In the genomic region with DNA sequence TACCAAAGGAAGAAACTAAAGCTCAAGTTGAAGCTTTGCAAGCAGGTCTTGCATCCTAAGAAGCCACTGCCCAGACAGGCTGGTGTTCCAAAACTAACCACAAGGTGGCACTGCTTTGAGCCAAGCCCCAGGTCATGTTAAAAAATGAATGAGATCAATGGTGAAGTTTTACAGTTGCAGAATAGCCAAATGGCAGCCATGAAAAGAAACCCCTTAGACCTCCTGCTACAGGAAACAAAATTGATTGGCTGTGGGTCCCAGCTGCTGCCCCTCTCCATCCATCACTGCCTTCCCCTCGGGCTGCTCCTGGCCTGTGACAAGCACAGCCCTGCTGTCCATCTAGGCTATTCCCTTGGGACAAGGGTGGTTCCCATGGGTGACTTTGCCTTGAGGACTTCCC, we compare ENCODE assay signal across 8 cellular contexts. TPM values are rescaled to one million over a fixed set of nuclear protein-coding genes. Genes with fewer than 3 reads are reported as not detected.
A peak's percentile ranks its signal among the peaks of the same experiment; 100 is the strongest.
DNase-seq lines count a peak whose midpoint lies in the region; ATAC-seq, FAIRE-seq and TF ChIP-seq lines count a peak whose summit lies in the region.

No MANE protein-coding gene starts in this region.

- H3K4me3 Mint-ChIP-seq in astrocyte (ENCODE audit: unreplicated experiment): no peak overlapping the region

- H3K4me1 Mint-ChIP-seq in astrocyte (ENCODE audit: low read depth, unreplicated experiment): peaks cover 17% of the 10 kb centered on the region

- no peaks in the 10 kb centered on the region for H3K79me2 ChIP-seq in astrocyte (ENCODE audit: insufficient read depth, low read length)

- H3K9ac ChIP-seq in astrocyte (ENCODE audit: low read length): no peak overlapping the region

- H3K9me3 ChIP-seq in MG63: no peaks in the 10 kb centered on the region
- H3K9me3 ChIP-seq in astrocyte (ENCODE audit: insufficient read depth, low read depth, low read length): no peaks in the 10 kb centered on the region

- DNase-seq in COR-L47 (lab: John Stamatoyannopoulos, UW): peak; percentile 16
- DNase-seq in MG63: peak; percentile 43
- DNase-seq in T-helper 2 cell: peak; percentile 25 to 76 (median 54)
- peak; percentile 41 for DNase-seq in astrocyte (ENCODE audit: low read depth)
- DNase-seq in hypothalamus (lab: John Stamatoyannopoulos, UW): peak in 43 of 51 donors; percentile 2 to 78 (median 34)
- DNase-seq in stimulated activated CD4-positive, alpha-beta T cell treated with anti-CD3 and anti-CD28 coated beads, Interleukin-12 subunit alpha, Interleukin-12 subunit beta, amount 100 ng/mL, for 4 hours: peak; percentile 79

- H3K9me3 Mint-ChIP-seq in astrocyte (ENCODE audit: unreplicated experiment): no peaks in the 10 kb centered on the region

- no peak overlapping the region for H3K27ac ChIP-seq in astrocyte (ENCODE audit: low read depth, low read length)

- H3K36me3 ChIP-seq in MG63 (no peaks in the 10 kb centered on the region), astrocyte (ENCODE audit: insufficient read depth, low read length) (no peaks in the 10 kb centered on the region)

- H3K4me1 ChIP-seq in astrocyte (ENCODE audit: insufficient read depth, low read length): peaks cover 11% of the 10 kb centered on the region

- H3K4me3 ChIP-seq in MG63 (no peak overlapping the region), astrocyte (ENCODE audit: insufficient read depth, low read depth, low read length) (no peak overlapping the region)

- peak; percentile 32 for FAIRE-seq in astrocyte (lab: Jason Lieb, UNC)

- H4K20me1 ChIP-seq in astrocyte (ENCODE audit: insufficient read depth, low read length): no peaks in the 10 kb centered on the region

- TF ChIP-seq CTCF in astrocyte (IDR thresholded peaks at IDR 0.05; ENCODE audit: insufficient read depth, low read depth, low read length): peak; percentile 98

- H3K27me3 ChIP-seq in MG63: no peaks in the 10 kb centered on the region
- H3K27me3 ChIP-seq in astrocyte (ENCODE audit: insufficient read depth, low read length): no peaks in the 10 kb centered on the region

- no peak overlapping the region for H3K27ac Mint-ChIP-seq in astrocyte (ENCODE audit: unreplicated experiment)

- no peaks in the 10 kb centered on the region for H3K27me3 Mint-ChIP-seq in astrocyte (ENCODE audit: low read depth, unreplicated experiment)

- H3K36me3 Mint-ChIP-seq in astrocyte (ENCODE audit: low read depth, unreplicated experiment): peaks cover 7% of the 10 kb centered on the region

- no peak overlapping the region for H3K4me2 ChIP-seq in astrocyte (ENCODE audit: low read length)

- no peak overlapping the region for H2AFZ ChIP-seq in astrocyte (ENCODE audit: low read depth, low read length)

- ATAC-seq in GM21529 (IDR thresholded peaks at IDR 0.05; ENCODE audit: unreplicated experiment) (peak; percentile 37), HG02623 (IDR thresholded peaks at IDR 0.05; ENCODE audit: unreplicated experiment) (no peak)

RNA-seq across cellular contexts. Expression of gene MREG, which starts 20.7 kb away (rescaled TPM):
- total RNA-seq in MG63 (2014; rRNA removed; shearing (Covaris generic); ENCODE audit: low replicate concordance): 2.1 and 4.7 TPM in 2 replicates
- 5.3 and 7.8 TPM in 2 replicates for total RNA-seq in astrocyte

RNA-seq across cellular contexts. Expression of gene PECR, which starts 47.5 kb away (rescaled TPM):
- 15.9 and 19.3 TPM in 2 replicates for total RNA-seq in MG63 (2014; rRNA removed; shearing (Covaris generic); ENCODE audit: low replicate concordance)
- total RNA-seq in astrocyte: 17.0 and 17.3 TPM in 2 replicates

RNA-seq across cellular contexts. Expression of gene TMEM169, which starts 47.7 kb away (rescaled TPM):
- not detected in 2 replicates for total RNA-seq in MG63 (2014; rRNA removed; shearing (Covaris generic); ENCODE audit: low replicate concordance)
- total RNA-seq in astrocyte: 17.9 and 20.1 TPM in 2 replicates

Comparison
In these comparisons a context has a peak if more than half of its experiments do, and no peak if none do; other contexts are left out.
1. DNase-seq: peak in every context shown above with its lines; median percentile 79 in stimulated activated CD4-positive, alpha-beta T cell treated with anti-CD3 and anti-CD28 coated beads, Interleukin-12 subunit alpha, Interleukin-12 subunit beta, amount 100 ng/mL, for 4 hours; 54 in T-helper 2 cell; 43 in MG63; 41 in astrocyte; 34 in hypothalamus; 16 in COR-L47.
2. RNA of gene TMEM169, which starts 47.7 kb away (total RNA-seq): 17.9 to 20.1 TPM in astrocyte; not detected in MG63; every median in the first group is over 10 times any median in the second.